ENCODE assay signal across 8 cellular contexts in the genomic region with DNA sequence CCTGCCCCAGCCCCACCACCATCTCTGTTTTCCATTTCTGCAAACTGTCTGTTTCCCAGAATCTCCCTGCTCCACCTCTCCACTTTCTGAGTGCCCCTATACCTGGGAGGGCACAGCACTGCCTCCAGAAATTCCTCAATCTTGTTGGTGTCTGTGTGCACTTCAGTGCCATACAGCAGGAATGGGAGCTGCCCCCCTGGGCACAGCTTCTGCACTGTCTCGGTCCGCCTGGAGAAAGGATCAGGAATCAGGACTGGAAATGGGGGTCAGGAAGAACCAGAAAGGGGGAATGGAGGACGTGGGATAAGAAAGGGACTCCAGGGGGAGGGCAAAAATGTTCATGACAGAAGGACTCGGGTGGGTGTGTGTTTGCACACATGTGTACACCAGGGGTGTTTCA. TPM values are rescaled to one million over a fixed set of nuclear protein-coding genes. Genes with fewer than 3 reads are reported as not detected.
DNase-seq lines count a peak whose midpoint lies in the region; ATAC-seq and TF ChIP-seq lines count a peak whose summit lies in the region.
"Had no signal": no experiment of that assay in that cellular context is flagged by ENCODE, and none has a peak within 500 bp of the region (broad histone marks: within the 10 kb centered on the region; RNA-seq: fewer than 3 reads in every experiment).

No MANE protein-coding gene starts in this region.

- H3K27me3 ChIP-seq in Caco-2 (replicated peaks; ENCODE audit: control insufficient read depth, insufficient read depth, low read length), result no peaks in the 10 kb centered on the region
- H3K27me3 ChIP-seq in muscle layer of duodenum (ENCODE audit: low read depth, low read length), result no peaks in the 10 kb centered on the region

- DNase-seq in Caco-2 (no peak), SW 1271 (lab: John Stamatoyannopoulos, UW) (no peak)
- DNase-seq in activated CD8-positive, alpha-beta T cell treated with anti-CD3 and anti-CD28 coated beads for 36 hours, result no peak
- DNase-seq: T1000 had no signal

- intact Hi-C loops in Caco-2 (cut with micrococcal nuclease; ENCODE audit: unreplicated experiment), result no loop called here
- intact Hi-C loops in activated CD8-positive, alpha-beta T cell treated with anti-CD3 and anti-CD28 coated beads for 36 hours (cut with micrococcal nuclease), result loop anchor here (10.0 kb wide), 1 partner anchor 189 kb away; the partner anchor contains the start of genes ATP6V1G2, DDX39B and NFKBIL1

- TF ChIP-seq CTCF in Caco-2 (IDR thresholded peaks at IDR 0.05; ENCODE audit: insufficient read depth in 1 of 2, low read depth in 1 of 2, low read length in 1 of 2, severe bottlenecking in 1 of 2, unreplicated experiment in 1 of 2), result no peak
- TF ChIP-seq CTCF in activated CD8-positive, alpha-beta T cell treated with anti-CD3 and anti-CD28 coated beads for 36 hours (IDR thresholded peaks at IDR 0.05), result no peak

- CTCF ChIA-PET in Caco-2 (lab: Charles Lee), result interaction anchor here (1.1 kb wide), 1 partner anchor 36 kb away, joined by 4 read pairs; no protein-coding TSS in a partner anchor
- CTCF ChIA-PET in activated CD8-positive, alpha-beta T cell treated with anti-CD3 and anti-CD28 coated beads for 36 hours (lab: Charles Lee), result interaction anchor here (9.9 kb wide), 1 partner anchor 36 kb away, joined by 59 read pairs; no protein-coding TSS in a partner anchor

- ATAC-seq in activated CD8-positive, alpha-beta T cell treated with anti-CD3 and anti-CD28 coated beads for 36 hours, result no peak
- ATAC-seq in GM21619 (IDR thresholded peaks at IDR 0.05; ENCODE audit: unreplicated experiment) (no peak), HG02981 (IDR thresholded peaks at IDR 0.05; ENCODE audit: unreplicated experiment) (no peak)

- H3K27me3 Mint-ChIP-seq in Caco-2 (ENCODE audit: insufficient read depth, unreplicated experiment), result no peaks in the 10 kb centered on the region
- no peaks in the 10 kb centered on the region for H3K27me3 Mint-ChIP-seq in activated CD8-positive, alpha-beta T cell treated with anti-CD3 and anti-CD28 coated beads for 36 hours

- H3K9me3 ChIP-seq in Caco-2 (no peaks in the 10 kb centered on the region), muscle layer of duodenum (ENCODE audit: control insufficient read depth in 1 of 2, low read length in 2 of 2) (no peaks in the 10 kb centered on the region)

- BruUV-seq in Caco-2 (replicated peaks; lab: Mats Ljungman, UMichigan), result no TSS peak

- H3K9me3 Mint-ChIP-seq in Caco-2 (ENCODE audit: unreplicated experiment), result no peaks in the 10 kb centered on the region
- no peaks in the 10 kb centered on the region for H3K9me3 Mint-ChIP-seq in activated CD8-positive, alpha-beta T cell treated with anti-CD3 and anti-CD28 coated beads for 36 hours

- peak overlapping the region; percentile 95 for H3K4me3 Mint-ChIP-seq in Caco-2 (ENCODE audit: unreplicated experiment)
- peak overlapping the region; percentile 97 for H3K4me3 Mint-ChIP-seq in activated CD8-positive, alpha-beta T cell treated with anti-CD3 and anti-CD28 coated beads for 36 hours

- peak overlapping the region; percentile 98 for H3K27ac Mint-ChIP-seq in Caco-2 (ENCODE audit: unreplicated experiment)
- H3K27ac Mint-ChIP-seq in activated CD8-positive, alpha-beta T cell treated with anti-CD3 and anti-CD28 coated beads for 36 hours, result peak overlapping the region; percentile 93

- peak overlapping the region; percentile 100 for H3K27ac ChIP-seq in muscle layer of duodenum (ENCODE audit: low read length)

- peak overlapping the region; percentile 71 for H3K4me3 ChIP-seq in Caco-2 (ENCODE audit: low read depth, low read length)
- peak overlapping the region; percentile 92 to 100 for H3K4me3 ChIP-seq in muscle layer of duodenum (ENCODE audit: low read depth in 1 of 2, low read length in 2 of 2)

- peaks cover 30% of the 10 kb centered on the region for H3K4me1 ChIP-seq in Caco-2
- peaks cover 4 to 44% of the 10 kb centered on the region in 2 donors for H3K4me1 ChIP-seq in muscle layer of duodenum (ENCODE audit: control insufficient read depth in 1 of 2, insufficient read depth in 2 of 2, low read length in 2 of 2)

- H3K36me3 Mint-ChIP-seq in Caco-2 (ENCODE audit: insufficient read depth, unreplicated experiment), result peaks cover 95% of the 10 kb centered on the region
- peaks cover 49% of the 10 kb centered on the region for H3K36me3 Mint-ChIP-seq in activated CD8-positive, alpha-beta T cell treated with anti-CD3 and anti-CD28 coated beads for 36 hours (ENCODE audit: low read depth)

- H3K36me3 ChIP-seq in Caco-2 (ENCODE audit: control insufficient read depth, insufficient read depth, low read length) (peaks cover 4% of the 10 kb centered on the region; the same call in 1 of the 2 replicates), muscle layer of duodenum (ENCODE audit: control insufficient read depth in 1 of 2, insufficient read depth in 2 of 2, low read length in 2 of 2) (peaks cover 35 to 47% of the 10 kb centered on the region in 2 donors)

- H3K4me1 Mint-ChIP-seq in Caco-2 (ENCODE audit: low read depth, unreplicated experiment), result peaks cover 41% of the 10 kb centered on the region
- peaks cover 60% of the 10 kb centered on the region for H3K4me1 Mint-ChIP-seq in activated CD8-positive, alpha-beta T cell treated with anti-CD3 and anti-CD28 coated beads for 36 hours (ENCODE audit: low read depth)

- POLR2A ChIA-PET in Caco-2 (lab: Charles Lee), result no interaction called here
- POLR2A ChIA-PET in activated CD8-positive, alpha-beta T cell treated with anti-CD3 and anti-CD28 coated beads for 36 hours (lab: Charles Lee), result interaction anchor here (0.7 to 1.5 kb wide), 4 partner anchors 19 to 85 kb away, joined by 3 to 4 read pairs (median 3); no protein-coding TSS in a partner anchor

RNA-seq across cellular contexts. Expression of gene CLIC1, which starts 2.6 kb away (rescaled TPM):
- total RNA-seq in Caco-2 (2022), result 374 and 420 TPM in 2 replicates
- total RNA-seq in activated CD8-positive, alpha-beta T cell treated with anti-CD3 and anti-CD28 coated beads for 36 hours, result 100 to 1,000 TPM; 334 to 346 TPM

RNA-seq across cellular contexts. Expression of gene DDAH2, which starts 4.6 kb away (rescaled TPM):
- 82.4 and 91.6 TPM in 2 replicates for total RNA-seq in Caco-2 (2022)
- total RNA-seq in activated CD8-positive, alpha-beta T cell treated with anti-CD3 and anti-CD28 coated beads for 36 hours, result 1 to 10 TPM; 6.3 to 6.9 TPM

RNA-seq across cellular contexts. Expression of gene MSH5, which starts 6.1 kb away (rescaled TPM):
- total RNA-seq in Caco-2 (2022), result 49.6 and 51.0 TPM in 2 replicates
- total RNA-seq in activated CD8-positive, alpha-beta T cell treated with anti-CD3 and anti-CD28 coated beads for 36 hours, result 100 to 1,000 TPM in 1 of 2 experiments, 10 to 100 TPM in 1; 96.9 to 105 TPM

RNA-seq across cellular contexts. Expression of gene MPIG6B, which starts 10.6 kb away (rescaled TPM):
- not detected in 2 replicates for total RNA-seq in Caco-2 (2022)
- total RNA-seq in activated CD8-positive, alpha-beta T cell treated with anti-CD3 and anti-CD28 coated beads for 36 hours, result under 1 TPM; 0.65 to 0.81 TPM

RNA-seq across cellular contexts. Expression of gene LY6G6C, which starts 12.2 kb away (rescaled TPM):
- total RNA-seq in Caco-2 (2022), result 0.88 and 1.3 TPM in 2 replicates
- total RNA-seq in activated CD8-positive, alpha-beta T cell treated with anti-CD3 and anti-CD28 coated beads for 36 hours, result not detected
- total RNA-seq: HT-29 had no signal

Comparison
In these comparisons a context has a peak if more than half of its experiments do, and no peak if none do; other contexts are left out.
1. RNA of gene DDAH2, which starts 4.6 kb away (total RNA-seq): 82.4 to 91.6 TPM in Caco-2; 6.3 to 6.9 TPM in activated CD8-positive, alpha-beta T cell treated with anti-CD3 and anti-CD28 coated beads for 36 hours; every median in the first group is over 10 times any median in the second.